In the genomic region with DNA sequence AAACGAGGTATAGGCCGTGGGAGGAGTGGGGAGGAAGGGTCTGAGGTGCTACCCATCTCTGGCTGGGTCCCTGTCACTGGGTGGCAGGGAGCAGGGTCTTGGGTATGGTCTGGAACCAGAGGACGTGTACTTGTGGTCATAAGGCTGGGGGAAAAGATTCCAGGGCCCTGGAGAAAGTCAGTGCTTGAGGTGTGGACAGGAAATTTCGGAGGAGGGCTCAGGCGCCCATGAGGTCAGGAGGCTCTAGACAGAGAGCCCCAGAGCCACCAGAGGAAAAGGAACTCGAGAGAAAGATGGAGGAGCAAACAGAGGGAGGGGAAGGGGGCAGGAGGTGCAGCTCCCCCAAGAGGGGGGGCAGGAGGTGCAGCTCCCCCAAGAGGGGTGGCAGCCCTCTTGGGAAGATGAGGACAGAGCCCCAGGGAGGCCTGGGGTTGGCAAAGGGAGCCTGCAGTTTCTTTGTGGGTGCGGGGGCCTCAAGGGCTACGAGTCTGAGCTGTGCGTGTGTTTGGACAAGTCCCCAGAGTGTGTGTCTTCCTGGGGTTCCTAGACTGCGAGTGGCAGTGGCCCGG, we compare ENCODE assay signal across 8 cellular contexts. TPM values are rescaled to one million over a fixed set of nuclear protein-coding genes. Genes with fewer than 3 reads are reported as not detected.
DNase-seq lines count a peak whose midpoint lies in the region; ATAC-seq, FAIRE-seq and TF ChIP-seq lines count a peak whose summit lies in the region.

No MANE protein-coding gene starts in this region.

- peaks cover 8% of the 10 kb centered on the region for H3K36me3 ChIP-seq in CD4-positive, alpha-beta memory T cell (ENCODE audit: insufficient read depth, low read length)
- H3K36me3 ChIP-seq in bronchial epithelial cell (ENCODE audit: control insufficient read depth, insufficient read depth, low read length), result peaks cover 11% of the 10 kb centered on the region

- CTCF ChIA-PET in CD4-positive, alpha-beta memory T cell (lab: Charles Lee; ENCODE audit: partially characterized antibody), result interaction anchor here (0.8 to 25.3 kb wide), 19 partner anchors 10 to 249 kb away, joined by 3 to 680 read pairs (median 5); partner anchors contain the start of genes PLA2G15, PRMT7 and SLC7A6OS

- H3K4me1 ChIP-seq in CD4-positive, alpha-beta memory T cell (ENCODE audit: insufficient read depth, low read length), result peaks cover 50% of the 10 kb centered on the region

- peaks cover 25 to 60% (median 44%) of the 10 kb centered on the region in 4 donors for H3K4me1 Mint-ChIP-seq in CD4-positive, alpha-beta memory T cell
- peaks cover 30 to 54% (median 48%) of the 10 kb centered on the region in 3 donors for H3K4me1 Mint-ChIP-seq in naive B cell

- H3K9me3 Mint-ChIP-seq in CD4-positive, alpha-beta memory T cell, result peaks cover 0 to 11% (median 0%) of the 10 kb centered on the region in 8 donors
- no peaks in the 10 kb centered on the region for H3K9me3 Mint-ChIP-seq in naive B cell

- H3K27me3 ChIP-seq in CD4-positive, alpha-beta memory T cell (ENCODE audit: insufficient read depth, low read length), result no peaks in the 10 kb centered on the region
- H3K27me3 ChIP-seq in bronchial epithelial cell (ENCODE audit: control insufficient read depth, insufficient read depth, low read length), result no peaks in the 10 kb centered on the region

- TF ChIP-seq CTCF in bronchial epithelial cell (IDR thresholded peaks at IDR 0.05; ENCODE audit: insufficient read depth, low read length, severe bottlenecking), result no peak

- ATAC-seq in HG03442 (IDR thresholded peaks at IDR 0.05; ENCODE audit: unreplicated experiment) (peak; percentile 4), naive B cell (ENCODE audit: low read depth in 2 of 2) (no peak)

- no peaks in the 10 kb centered on the region for H3K9me3 ChIP-seq in CD4-positive, alpha-beta memory T cell (ENCODE audit: control insufficient read depth in 1 of 2, low read length in 2 of 2)

- H3K36me3 Mint-ChIP-seq in CD4-positive, alpha-beta memory T cell, result peaks cover 13 to 39% of the 10 kb centered on the region in 2 donors
- no peaks in the 10 kb centered on the region for H3K36me3 Mint-ChIP-seq in naive B cell

- FAIRE-seq in bronchial epithelial cell (lab: Jason Lieb, UNC), result no peak

- no peak for DNase-seq in CD4-positive, alpha-beta memory T cell
- no peak for DNase-seq in bronchial epithelial cell (ENCODE audit: low read depth)
- no peak for DNase-seq in naive B cell
- DNase-seq in stimulated activated CD4-positive, alpha-beta T cell treated with anti-CD3 and anti-CD28 coated beads, Interleukin-1b, Interleukin-23, amount 100 ng/mL, for 48 hours, result no peak
- DNase-seq in MV-4-11 (lab: John Stamatoyannopoulos, UW), result no peak
- DNase-seq in DMS114 treated with DMSO at 0.1 percent for 48 hours (lab: John Stamatoyannopoulos, UW; ENCODE audit: unreplicated experiment), result no peak
- no peak for DNase-seq in DMS153 (lab: John Stamatoyannopoulos, UW)

- peak overlapping the region; percentile 97 for H3K27ac ChIP-seq in CD4-positive, alpha-beta memory T cell (ENCODE audit: low read depth, low read length)

- intact Hi-C loops in CD4-positive, alpha-beta memory T cell (cut with micrococcal nuclease), result loop anchor here (1.0 kb wide), 4 partner anchors 10 to 47 kb away; partner anchors contain the start of genes PLA2G15 and SLC7A6OS

- H3K4me3 ChIP-seq in CD4-positive, alpha-beta memory T cell (ENCODE audit: low read length in 2 of 2), result peak overlapping the region in 1 of 2 donors; percentile 68
- peak overlapping the region; percentile 75 for H3K4me3 ChIP-seq in bronchial epithelial cell (ENCODE audit: low read depth, low read length)

- peak overlapping the region; percentile 92 to 99 (median 96) for H3K4me3 Mint-ChIP-seq in CD4-positive, alpha-beta memory T cell
- peak overlapping the region; percentile 88 to 98 (median 96) for H3K4me3 Mint-ChIP-seq in naive B cell

- peak overlapping the region; percentile 97 to 100 (median 99) for H3K27ac Mint-ChIP-seq in CD4-positive, alpha-beta memory T cell
- peak overlapping the region; percentile 97 to 99 (median 98) for H3K27ac Mint-ChIP-seq in naive B cell

- no peaks in the 10 kb centered on the region for H3K27me3 Mint-ChIP-seq in CD4-positive, alpha-beta memory T cell
- no peaks in the 10 kb centered on the region for H3K27me3 Mint-ChIP-seq in naive B cell

- POLR2A ChIA-PET in CD4-positive, alpha-beta memory T cell (lab: Charles Lee; ENCODE audit: partially characterized antibody), result interaction anchor here (0.7 to 44.5 kb wide), 20 partner anchors 9 to 263 kb away, joined by 3 to 1508 read pairs (median 5); partner anchors contain the start of genes ESRP2, NFATC3, PLA2G15 and PRMT7

RNA-seq across cellular contexts. Expression of gene SLC7A6, which starts 0.7 kb away (rescaled TPM):
- 100 to 1,000 TPM; 190 to 194 TPM for total RNA-seq in CD4-positive, alpha-beta memory T cell
- 10 to 100 TPM; 14.4 to 21.1 TPM for polyA plus RNA-seq in CD4-positive, alpha-beta memory T cell
- total RNA-seq in bronchial epithelial cell, result 9.1 and 19.7 TPM in 2 replicates
- 10 to 100 TPM in 5 of 6 donors, 1 to 10 TPM in 1; 6.5 to 16.4 (median 13.5) TPM for polyA plus RNA-seq in naive B cell (ENCODE audit: low read depth in 6 of 6)

RNA-seq across cellular contexts. Expression of gene PLA2G15, which starts 18.5 kb away (rescaled TPM):
- total RNA-seq in CD4-positive, alpha-beta memory T cell, result 10 to 100 TPM; 12.0 to 13.3 TPM
- polyA plus RNA-seq in CD4-positive, alpha-beta memory T cell, result 10 to 100 TPM in 1 of 2 donors, 1 to 10 TPM in 1; 6.6 to 10.8 TPM
- total RNA-seq in bronchial epithelial cell, result 8.2 and 9.2 TPM in 2 replicates
- 1 to 10 TPM in 5 of 6 donors, not detected in 1; 4.3 to 9.8 (median 5.8) TPM for polyA plus RNA-seq in naive B cell (ENCODE audit: low read depth in 6 of 6)

RNA-seq across cellular contexts. Expression of gene ESRP2, which starts 27.7 kb away (rescaled TPM):
- total RNA-seq in CD4-positive, alpha-beta memory T cell, result under 1 TPM; 0.14 to 0.26 TPM
- under 1 TPM in 1 of 2 donors, not detected in 1; 0.64 TPM for polyA plus RNA-seq in CD4-positive, alpha-beta memory T cell
- 49.0 and 95.2 TPM in 2 replicates for total RNA-seq in bronchial epithelial cell
- polyA plus RNA-seq in naive B cell (ENCODE audit: low read depth in 6 of 6), result 1 to 10 TPM in 2 of 6 donors, under 1 TPM in 3, not detected in 1; 0.32 to 2.8 (median 0.87) TPM

RNA-seq across cellular contexts. Expression of gene SLC7A6OS, which starts 47.1 kb away (rescaled TPM):
- total RNA-seq in CD4-positive, alpha-beta memory T cell, result 10 to 100 TPM; 51.9 to 55.8 TPM
- 10 to 100 TPM; 22.4 to 25.2 TPM for polyA plus RNA-seq in CD4-positive, alpha-beta memory T cell
- total RNA-seq in bronchial epithelial cell, result 17.4 and 19.3 TPM in 2 replicates
- polyA plus RNA-seq in naive B cell (ENCODE audit: low read depth in 6 of 6), result 10 to 100 TPM; 14.0 to 26.1 (median 17.7) TPM

RNA-seq across cellular contexts. Expression of gene PRMT7, which starts 47.2 kb away (rescaled TPM):
- total RNA-seq in CD4-positive, alpha-beta memory T cell, result 100 to 1,000 TPM in 1 of 2 experiments, 10 to 100 TPM in 1; 98.4 to 104 TPM
- 10 to 100 TPM; 28.3 to 30.6 TPM for polyA plus RNA-seq in CD4-positive, alpha-beta memory T cell
- total RNA-seq in bronchial epithelial cell, result 23.9 and 36.9 TPM in 2 replicates
- 10 to 100 TPM; 14.8 to 34.8 (median 23.1) TPM for polyA plus RNA-seq in naive B cell (ENCODE audit: low read depth in 6 of 6)

Comparison
In these comparisons a context has a peak if more than half of its experiments do, and no peak if none do; other contexts are left out.
1. RNA of gene ESRP2, which starts 27.7 kb away (total RNA-seq): 49.0 to 95.2 TPM in bronchial epithelial cell; 0.14 to 0.26 TPM in CD4-positive, alpha-beta memory T cell; every median in the first group is over 10 times any median in the second.